In genomic region chr4:81221303-81222081, GRCh38 we compare ENCODE assay signal across 2 cellular contexts.
TF ChIP-seq lines count a peak whose summit lies in the region.

No MANE protein-coding gene starts in this region.

TF ChIP-seq in GM23338, 12 proteins besides CTCF, POLR2A, EP300 and RAD21 (continued from another document):
- TF ChIP-seq ZNF331 (CRISPR knock-in tag; IDR thresholded peaks at IDR 0.05; ENCODE audit: low read depth) (no peak), ZNF114 (CRISPR knock-in tag; IDR thresholded peaks at IDR 0.05) (no peak), ZNF462 (CRISPR knock-in tag; IDR thresholded peaks at IDR 0.05) (no peak), REST (IDR thresholded peaks at IDR 0.05; ENCODE audit: unreplicated experiment) (no peak), POLR2AphosphoS5 (IDR thresholded peaks at IDR 0.05; ENCODE audit: low read depth) (no peak), JUNB (IDR thresholded peaks at IDR 0.05; ENCODE audit: unreplicated experiment) (no peak), CREB1 (CRISPR knock-in tag; IDR thresholded peaks at IDR 0.05; ENCODE audit: low read depth) (no peak), NANOG (IDR thresholded peaks at IDR 0.05; ENCODE audit: borderline replicate concordance) (no peak), EZH2 (IDR thresholded peaks at IDR 0.05; ENCODE audit: low read depth, unreplicated experiment) (no peak), EZH2phosphoT487 (IDR thresholded peaks at IDR 0.05; ENCODE audit: unreplicated experiment) (no peak), STAT1 (IDR thresholded peaks at IDR 0.05; ENCODE audit: unreplicated experiment) (no peak)

TF ChIP-seq in K562, 482 proteins besides CTCF, POLR2A, EP300 and RAD21 (continued from another document):
- TF ChIP-seq ZNF655 (CRISPR knock-in tag; IDR thresholded peaks at IDR 0.05): no peak
- no peak for TF ChIP-seq NCOR1 (IDR thresholded peaks at IDR 0.05)
- no peak for TF ChIP-seq ZFX (CRISPR knock-in tag; IDR thresholded peaks at IDR 0.05)
- no peak for TF ChIP-seq LEF1 (IDR thresholded peaks at IDR 0.05)
- TF ChIP-seq MAFK (IDR thresholded peaks at IDR 0.05; ENCODE audit: low read length): peak; percentile 10; the same call in 1 of the 2 replicates
